ENCODE assay signal across 20 cellular contexts in genomic region chr4:54913751-54914526, GRCh38.
DNase-seq lines count a peak whose midpoint lies in the region; ATAC-seq and TF ChIP-seq lines count a peak whose summit lies in the region.
"Had no signal": no experiment of that assay in that cellular context is flagged by ENCODE, and none has a peak within 500 bp of the region (broad histone marks: within the 10 kb centered on the region; RNA-seq: fewer than 3 reads in every experiment).

No MANE protein-coding gene starts in this region.

- H3K27me3 ChIP-seq in right atrium auricular region = no peaks in the 10 kb centered on the region
- H3K27me3 ChIP-seq in aorta (ENCODE audit: control insufficient read depth in 1 of 2, insufficient read depth in 2 of 2, low read length in 1 of 2) = no peaks in the 10 kb centered on the region
- H3K27me3 ChIP-seq in body of pancreas = no peaks in the 10 kb centered on the region

- no peak overlapping the region for H3K4me3 Mint-ChIP-seq in WTC11
- H3K4me3 Mint-ChIP-seq: activated CD4-positive, alpha-beta memory T cell treated with anti-CD3 and anti-CD28 coated beads for 36 hours; activated naive CD8-positive, alpha-beta T cell treated with anti-CD3 and anti-CD28 coated beads, Interleukin-2, amount 10 ng/mL, durations not matched to agents 7 days and 5 days; activated T-cell treated with anti-CD3 and anti-CD28 coated beads, Interleukin-2, amount 50 U/mL, for 4 hours; CD8-positive, alpha-beta T cell; naive B cell; stimulated activated naive CD8-positive, alpha-beta T cell treated with anti-CD3 and anti-CD28 coated beads, Interleukin-15, amount 100 ng/mL, for 72 hours had no signal

- H3K9me3 ChIP-seq in right atrium auricular region = no peaks in the 10 kb centered on the region
- H3K9me3 ChIP-seq in aorta (ENCODE audit: control insufficient read depth, low read length) = no peaks in the 10 kb centered on the region
- no peaks in the 10 kb centered on the region for H3K9me3 ChIP-seq in body of pancreas
- H3K9me3 ChIP-seq: psoas muscle had no signal

- peak; percentile 23 for ATAC-seq in Right ventricle myocardium inferior
- 0 out of 2 replicates have a peak, but pooled peaks have one; percentile 20 for ATAC-seq in WTC11
- ATAC-seq in aorta (ENCODE audit: low FRiP score) = peak; percentile 30
- no peak for ATAC-seq in body of pancreas
- ATAC-seq: activated T-cell treated with anti-CD3 and anti-CD28 coated beads, Interleukin-2, amount 50 U/mL, for 4 hours; CD8-positive, alpha-beta T cell; stimulated activated naive CD8-positive, alpha-beta T cell treated with anti-CD3 and anti-CD28 coated beads, Interleukin-15, amount 100 ng/mL, for 72 hours had no signal

- H3K36me3 ChIP-seq in right atrium auricular region (no peaks in the 10 kb centered on the region), aorta (ENCODE audit: control insufficient read depth in 1 of 2, insufficient read depth in 2 of 2, low read length in 1 of 2) (no peaks in the 10 kb centered on the region), body of pancreas (replicated peaks in 1 of 2; ENCODE audit: insufficient read depth in 1 of 2, low read depth in 2 of 2) (no peaks in the 10 kb centered on the region)

- 53 to 54% methylated on average over 8 of the region's 8 CpGs for WGBS in aorta, 2 donors
- 30 to 33% methylated on average over 8 of the region's 8 CpGs for WGBS in body of pancreas, 2 donors

- no peaks in the 10 kb centered on the region for H3K36me3 Mint-ChIP-seq in WTC11
- H3K36me3 Mint-ChIP-seq: activated CD4-positive, alpha-beta memory T cell treated with anti-CD3 and anti-CD28 coated beads for 36 hours; activated naive CD8-positive, alpha-beta T cell treated with anti-CD3 and anti-CD28 coated beads, Interleukin-2, amount 10 ng/mL, durations not matched to agents 7 days and 5 days; CD8-positive, alpha-beta T cell; naive B cell had no signal

- no peaks in the 10 kb centered on the region for H3K27me3 Mint-ChIP-seq in WTC11 (ENCODE audit: low read depth)
- H3K27me3 Mint-ChIP-seq: activated CD4-positive, alpha-beta memory T cell treated with anti-CD3 and anti-CD28 coated beads for 36 hours; activated naive CD8-positive, alpha-beta T cell treated with anti-CD3 and anti-CD28 coated beads, Interleukin-2, amount 10 ng/mL, durations not matched to agents 7 days and 5 days; naive B cell; stimulated activated naive CD8-positive, alpha-beta T cell treated with anti-CD3 and anti-CD28 coated beads, Interleukin-15, amount 100 ng/mL, for 72 hours had no signal

- peaks cover 24% of the 10 kb centered on the region for H3K4me1 Mint-ChIP-seq in WTC11
- H3K4me1 Mint-ChIP-seq: activated naive CD8-positive, alpha-beta T cell treated with anti-CD3 and anti-CD28 coated beads, Interleukin-2, amount 10 ng/mL, durations not matched to agents 7 days and 5 days; stimulated activated naive CD8-positive, alpha-beta T cell treated with anti-CD3 and anti-CD28 coated beads, Interleukin-15, amount 100 ng/mL, for 72 hours had no signal

- H3K27ac ChIP-seq in right atrium auricular region (peak overlapping the region in 1 of 2 donors; percentile 20), aorta (ENCODE audit: low read depth in 1 of 2, low read length in 2 of 2) (no peak overlapping the region), body of pancreas (no peak overlapping the region)
- H3K27ac ChIP-seq: psoas muscle had no signal

- H3K4me3 ChIP-seq in right atrium auricular region (no peak overlapping the region), aorta (ENCODE audit: low read length in 2 of 2) (no peak overlapping the region), body of pancreas (no peak overlapping the region)
- H3K4me3 ChIP-seq: psoas muscle had no signal

- CTCF ChIA-PET in WTC11 (lab: Charles Lee) = no interaction called here

- DNase-seq in Right ventricle myocardium inferior (ENCODE audit: missing footprints) = no peak
- DNase-seq in right atrium auricular region (ENCODE audit: low spot score) = no peak
- no peak for DNase-seq in WTC11 (ENCODE audit: low spot score)
- DNase-seq in kidney tubule cell (ENCODE audit: low spot score) = peak; percentile 13
- no peak for DNase-seq in aorta
- DNase-seq in NCI-H1105 (lab: John Stamatoyannopoulos, UW) = no peak
- DNase-seq in body of pancreas = no peak
- no peak for DNase-seq in SHP77 treated with DMSO at 0.1 percent for 48 hours (lab: John Stamatoyannopoulos, UW)
- DNase-seq: activated CD4-positive, alpha-beta memory T cell treated with anti-CD3 and anti-CD28 coated beads for 36 hours; activated naive CD8-positive, alpha-beta T cell treated with anti-CD3 and anti-CD28 coated beads, Interleukin-2, amount 10 ng/mL, durations not matched to agents 7 days and 5 days; activated T-cell treated with anti-CD3 and anti-CD28 coated beads, Interleukin-2, amount 50 U/mL, for 4 hours; CD8-positive, alpha-beta T cell; cerebellar nuclear complex; GOT3; Kasumi-1; naive B cell; NCI-H1694; NCI-H524 treated with DMSO at 0.1 percent for 48 hours; stimulated activated naive CD8-positive, alpha-beta T cell treated with anti-CD3 and anti-CD28 coated beads, Interleukin-15, amount 100 ng/mL, for 72 hours had no signal

- no peak overlapping the region for H3K27ac Mint-ChIP-seq in WTC11
- H3K27ac Mint-ChIP-seq: activated CD4-positive, alpha-beta memory T cell treated with anti-CD3 and anti-CD28 coated beads for 36 hours; activated naive CD8-positive, alpha-beta T cell treated with anti-CD3 and anti-CD28 coated beads, Interleukin-2, amount 10 ng/mL, durations not matched to agents 7 days and 5 days; CD8-positive, alpha-beta T cell; naive B cell; stimulated activated naive CD8-positive, alpha-beta T cell treated with anti-CD3 and anti-CD28 coated beads, Interleukin-15, amount 100 ng/mL, for 72 hours had no signal

- TF ChIP-seq CTCF in right atrium auricular region (IDR thresholded peaks at IDR 0.05) (no peak), WTC11 (IDR thresholded peaks at IDR 0.05) (no peak), body of pancreas (IDR thresholded peaks at IDR 0.05) (no peak)

- POLR2A ChIA-PET in WTC11 (lab: Charles Lee) = interaction anchor here (0.6 kb wide), 1 partner anchor 504 kb away, joined by 3 read pairs; no protein-coding TSS in a partner anchor

- 0 out of 2 replicates have a peak, but pooled peaks cover 4% of the 10 kb centered on the region for H3K9me3 Mint-ChIP-seq in WTC11
- H3K9me3 Mint-ChIP-seq: activated CD4-positive, alpha-beta memory T cell treated with anti-CD3 and anti-CD28 coated beads for 36 hours; activated naive CD8-positive, alpha-beta T cell treated with anti-CD3 and anti-CD28 coated beads, Interleukin-2, amount 10 ng/mL, durations not matched to agents 7 days and 5 days; activated T-cell treated with anti-CD3 and anti-CD28 coated beads, Interleukin-2, amount 50 U/mL, for 4 hours; CD8-positive, alpha-beta T cell; stimulated activated naive CD8-positive, alpha-beta T cell treated with anti-CD3 and anti-CD28 coated beads, Interleukin-15, amount 100 ng/mL, for 72 hours had no signal

- H3K4me1 ChIP-seq in right atrium auricular region = peaks cover 0 to 13% of the 10 kb centered on the region in 2 donors
- peaks cover 3 to 8% of the 10 kb centered on the region in 2 donors for H3K4me1 ChIP-seq in aorta (ENCODE audit: control insufficient read depth in 1 of 2, insufficient read depth in 2 of 2, low read length in 2 of 2)
- H3K4me1 ChIP-seq in body of pancreas = no peaks in the 10 kb centered on the region
- H3K4me1 ChIP-seq: psoas muscle had no signal

- no peak for TF ChIP-seq POLR2A in body of pancreas (IDR thresholded peaks at IDR 0.05)

- intact Hi-C loops in Right ventricle myocardium inferior (cut with DNase I) (no loop called here), aorta (cut with DNase I) (no loop called here), body of pancreas (cut with DNase I) (no loop called here)

TF ChIP-seq in WTC11, 78 proteins besides CTCF, POLR2A, EP300 and RAD21 (continues in another document):
- TF ChIP-seq ZNF138 (CRISPR knock-in tag; conservative IDR thresholded peaks at IDR 0.05) (no peak), E2F5 (CRISPR knock-in tag; IDR thresholded peaks at IDR 0.05) (no peak), STAT6 (CRISPR knock-in tag; conservative IDR thresholded peaks at IDR 0.05; ENCODE audit: low read depth) (no peak), EMX1 (CRISPR knock-in tag; IDR thresholded peaks at IDR 0.05) (no peak), E2F4 (CRISPR knock-in tag; IDR thresholded peaks at IDR 0.05; ENCODE audit: borderline replicate concordance, low read depth) (no peak), NFE2L1 (CRISPR knock-in tag; IDR thresholded peaks at IDR 0.05) (no peak)
